In the genomic region with DNA sequence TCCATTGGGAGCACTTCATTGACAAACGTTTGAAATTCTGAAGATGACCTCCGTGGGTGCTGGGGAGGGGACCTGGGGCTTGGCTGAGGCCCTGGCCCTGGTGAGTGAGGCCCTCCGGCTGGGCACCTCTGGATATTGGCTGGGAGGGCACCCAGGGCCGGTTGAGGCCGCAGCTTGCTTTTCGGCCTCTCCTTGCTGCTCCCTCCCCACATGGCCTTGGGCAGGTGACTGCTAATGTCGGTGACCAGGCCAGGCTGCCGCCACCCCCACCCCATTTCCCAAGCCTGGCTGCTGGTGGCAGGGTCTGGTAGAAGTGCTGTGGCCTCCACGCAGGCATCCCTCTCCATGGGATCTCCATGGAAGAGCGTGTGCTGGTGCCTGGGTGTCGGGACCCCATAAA, we compare ENCODE assay signal across 17 cellular contexts.
"Had no signal": no experiment of that assay in that cellular context is flagged by ENCODE, and none has a peak within 500 bp of the region (broad histone marks: within the 10 kb centered on the region; RNA-seq: fewer than 3 reads in every experiment).

No MANE protein-coding gene starts in this region.

- DNase-seq: activated CD4-positive, alpha-beta T cell treated with anti-CD3 and anti-CD28 coated beads, Interleukin-2, amount 10 ng/mL, durations not matched to agents 7 days and 5 days; activated CD4-positive, alpha-beta T cell treated with anti-CD3 and anti-CD28 coated beads, Interleukin-2, amount 50 U/mL, for 48 hours; activated CD8-positive, alpha-beta T cell treated with anti-CD3 and anti-CD28 coated beads, Interleukin-2, amount 10 ng/mL, durations not matched to agents 7 days and 5 days; activated effector memory CD4-positive, alpha-beta T cell treated with Interleukin-2 at 50 U/mL for 16 hours; activated naive CD4-positive, alpha-beta T cell treated with anti-CD3 and anti-CD28 coated beads, Interleukin-2, amount 10 ng/mL, durations not matched to agents 7 days and 5 days; activated naive CD8-positive, alpha-beta T cell treated with anti-CD3 and anti-CD28 coated beads, Interleukin-2, amount 50 U/mL, for 24 hours; activated T-cell treated with anti-CD3 and anti-CD28 coated beads, Interleukin-2, amount 50 U/mL, for 48 hours; NCI-H2029 treated with DMSO at 0.1 percent for 48 hours; NCI-H2107; NCI-H510A; NCI-H748 treated with DMSO at 0.1 percent for 48 hours; SIG-M5; SW 1271; T-helper 1 cell; T1000 had no signal

- H3K4me3 ChIP-seq: PC-9 had no signal

- H2AFZ ChIP-seq: PC-9 had no signal

- ATAC-seq: activated CD8-positive, alpha-beta T cell treated with anti-CD3 and anti-CD28 coated beads, Interleukin-2, amount 10 ng/mL, durations not matched to agents 7 days and 5 days; activated naive CD8-positive, alpha-beta T cell treated with anti-CD3 and anti-CD28 coated beads, Interleukin-2, amount 50 U/mL, for 24 hours had no signal

- H3K4me2 ChIP-seq: PC-9 had no signal

- H3K27ac ChIP-seq: PC-9, RWPE1 had no signal
